9 cellular contexts compared by ENCODE assay signal in genomic region chr2:212538156-212539144, GRCh38. TPM values are rescaled to one million over a fixed set of nuclear protein-coding genes. Genes with fewer than 3 reads are reported as not detected.
DNase-seq lines count a peak whose midpoint lies in the region; ATAC-seq and TF ChIP-seq lines count a peak whose summit lies in the region.
"Had no signal": no experiment of that assay in that cellular context is flagged by ENCODE, and none has a peak within 500 bp of the region (broad histone marks: within the 10 kb centered on the region; RNA-seq: fewer than 3 reads in every experiment).

ERBB4 (minus strand) TSS chr2:212538802; CDS start chr2:212538530, 272 bp downstream.

- no peak within 1 kb of the TSS for H3K56ac ChIP-seq in H9 (ENCODE audit: insufficient read length, low read depth, low read length)

- H3K36me3 ChIP-seq in adrenal gland (replicated peaks in 1 of 2): no peaks in the 10 kb centered on the region
- no peaks in the 10 kb centered on the region for H3K36me3 ChIP-seq in sigmoid colon
- H3K36me3 ChIP-seq in effector memory CD4-positive, alpha-beta T cell (ENCODE audit: control insufficient read depth, insufficient read depth, low read length): no peaks in the 10 kb centered on the region

- H2AK5ac ChIP-seq in H9 (ENCODE audit: insufficient read length, low read length): no peak within 1 kb of the TSS

- TF ChIP-seq EP300 in sigmoid colon (IDR thresholded peaks at IDR 0.05): no peak

- no peak within 1 kb of the TSS for H3K18ac ChIP-seq in H9 (ENCODE audit: insufficient read length, low read depth, low read length)

- H4K8ac ChIP-seq in H9 (replicated peaks; ENCODE audit: insufficient read length, low read depth, low read length): no peak within 1 kb of the TSS

- H3K4ac ChIP-seq in H9 (ENCODE audit: low read depth, low read length): no peak within 1 kb of the TSS

- peak within 1 kb of the TSS; percentile 77 to 92 for H3K4me3 Mint-ChIP-seq in H9

- H3T11ph ChIP-seq in H9 (ENCODE audit: low read length): no peak within 1 kb of the TSS

- DNase-seq in AG10803 (ENCODE audit: low read depth) (no peak), H9 (no peak), adrenal gland (peak in 5 of 7 donors; percentile 1 to 21 (median 15)), sigmoid colon (peak; percentile 64)
- no peak for DNase-seq in effector memory CD4-positive, alpha-beta T cell
- DNase-seq in activated CD4-positive, alpha-beta T cell treated with anti-CD3 and anti-CD28 coated beads for 1 hour: no peak

- no peak within 1 kb of the TSS for H4K5ac ChIP-seq in H9 (ENCODE audit: insufficient read length, low read depth, low read length)

- TF ChIP-seq CTCF in AG10803 (conservative IDR thresholded peaks at IDR 0.05; ENCODE audit: low read length) (no peak), H9 (conservative IDR thresholded peaks at IDR 0.05) (no peak), adrenal gland (IDR thresholded peaks at IDR 0.05) (no peak), sigmoid colon (IDR thresholded peaks at IDR 0.05) (no peak)

- peak within 1 kb of the TSS; percentile 13 for H3K9ac ChIP-seq in H9 (ENCODE audit: extremely low read depth, insufficient read length, low read length)

- H2AFZ ChIP-seq in H9 (ENCODE audit: low read length): no peak within 1 kb of the TSS

- H2BK5ac ChIP-seq in H9 (ENCODE audit: insufficient read length, low read length): no peak within 1 kb of the TSS

- H3K36me3 Mint-ChIP-seq in H9 (ENCODE audit: insufficient read depth in 1 of 3, low read depth in 3 of 3): no peaks in the 10 kb centered on the region

- no peak within 1 kb of the TSS for H3K23ac ChIP-seq in H9 (ENCODE audit: insufficient read length, low read depth, low read length)

- intact Hi-C loops in adrenal gland (cut with DNase I): no loop called here
- intact Hi-C loops in sigmoid colon (cut with DNase I): loop anchor here (10.0 kb wide), 1 partner anchor 204 kb away; no protein-coding TSS in a partner anchor

- H3K4me2 ChIP-seq in H9 (ENCODE audit: insufficient read depth, insufficient read length, low read length): peak within 1 kb of the TSS; percentile 94

- H3K79me2 ChIP-seq in H9 (ENCODE audit: insufficient read depth, low read length): no peaks in the 10 kb centered on the region

- no CpG with 5 or more reads among the region's 82 CpGs for WGBS in H9 (ENCODE audit: extremely low coverage, insufficient read length, low lambda C conversion rate)
- 1 to 4% (median 1%) methylated on average over 38 to 82 of the region's 82 CpGs for WGBS in adrenal gland, 4 donors
- WGBS in sigmoid colon, 2 donors: 1 to 2% methylated on average over 82 of the region's 82 CpGs

- H3K27me3 ChIP-seq in H9 (ENCODE audit: insufficient read depth, low read length): peaks cover 23% of the 10 kb centered on the region; the same call in 1 of the 2 replicates
- peaks cover 30% of the 10 kb centered on the region for H3K27me3 ChIP-seq in adrenal gland
- H3K27me3 ChIP-seq in sigmoid colon: peaks cover 6 to 32% (median 11%) of the 10 kb centered on the region in 3 donors
- H3K27me3 ChIP-seq in effector memory CD4-positive, alpha-beta T cell (replicated peaks; ENCODE audit: control insufficient read depth, insufficient read depth, low read length, poor library complexity, severe bottlenecking): peaks cover 10% of the 10 kb centered on the region

- no peaks in the 10 kb centered on the region for H3K4me1 ChIP-seq in H9 (ENCODE audit: insufficient read depth, low read length)
- H3K4me1 ChIP-seq in adrenal gland (replicated peaks in 1 of 2): peaks cover 7 to 22% of the 10 kb centered on the region in 2 donors
- H3K4me1 ChIP-seq in sigmoid colon: peaks cover 0 to 27% (median 21%) of the 10 kb centered on the region in 4 donors
- H3K4me1 ChIP-seq in effector memory CD4-positive, alpha-beta T cell (ENCODE audit: control insufficient read depth, insufficient read depth, low read length, poor library complexity, severe bottlenecking): no peaks in the 10 kb centered on the region

- H2BK20ac ChIP-seq in H9 (ENCODE audit: low read depth, low read length, poor library complexity, severe bottlenecking): no peak within 1 kb of the TSS

- peaks cover 19 to 27% of the 10 kb centered on the region in 2 experiments for H3K4me1 Mint-ChIP-seq in H9

- H3K9me3 ChIP-seq in H9 (ENCODE audit: control insufficient read depth, low read depth, low read length) (no peaks in the 10 kb centered on the region), adrenal gland (replicated peaks in 1 of 3) (no peaks in the 10 kb centered on the region), sigmoid colon (no peaks in the 10 kb centered on the region)
- no peaks in the 10 kb centered on the region for H3K9me3 ChIP-seq in effector memory CD4-positive, alpha-beta T cell (ENCODE audit: control insufficient read depth, low read length)

- H3K14ac ChIP-seq in H9 (ENCODE audit: insufficient read depth, low read length): no peak within 1 kb of the TSS

- no peaks in the 10 kb centered on the region for H3K9me3 Mint-ChIP-seq in H9

- ATAC-seq in HG03442 (IDR thresholded peaks at IDR 0.05; ENCODE audit: unreplicated experiment): no peak

- H3K27me3 Mint-ChIP-seq in H9 (ENCODE audit: low read depth): peaks cover 91% of the 10 kb centered on the region

- no peak within 1 kb of the TSS for H3K27ac ChIP-seq in H9 (ENCODE audit: insufficient read length, low read depth, low read length)
- no peak within 1 kb of the TSS for H3K27ac ChIP-seq in adrenal gland
- H3K27ac ChIP-seq in sigmoid colon: peak within 1 kb of the TSS in 1 of 4 donors; percentile 48
- H3K27ac ChIP-seq in effector memory CD4-positive, alpha-beta T cell (ENCODE audit: insufficient read depth, low read length, poor library complexity, severe bottlenecking): no peak within 1 kb of the TSS

- TF ChIP-seq POLR2A in adrenal gland (IDR thresholded peaks at IDR 0.05) (no peak), sigmoid colon (IDR thresholded peaks at IDR 0.05) (no peak)

- H4K91ac ChIP-seq in H9 (ENCODE audit: insufficient read length, low read depth, low read length): no peak within 1 kb of the TSS

- no peak within 1 kb of the TSS for H2BK12ac ChIP-seq in H9 (ENCODE audit: insufficient read length, low read depth, low read length)

- no peaks in the 10 kb centered on the region for H3K79me1 ChIP-seq in H9 (ENCODE audit: insufficient read depth, low read depth, low read length, poor library complexity, severe bottlenecking)

- H3K4me3 ChIP-seq in AG10803 (ENCODE audit: low read length): peak within 1 kb of the TSS; percentile 57
- H3K4me3 ChIP-seq in adrenal gland: peak within 1 kb of the TSS in 2 of 4 donors; percentile 42 to 69
- peak within 1 kb of the TSS; percentile 58 for H3K4me3 ChIP-seq in iPS-11a (ENCODE audit: low read depth, low read length)
- peak within 1 kb of the TSS; percentile 38 to 68 (median 60) for H3K4me3 ChIP-seq in sigmoid colon
- no peak within 1 kb of the TSS for H3K4me3 ChIP-seq in effector memory CD4-positive, alpha-beta T cell (ENCODE audit: insufficient read depth, low read depth, low read length, poor library complexity, severe bottlenecking)

- no peak within 1 kb of the TSS for H2BK15ac ChIP-seq in H9 (ENCODE audit: low read depth, low read length)

- no peak within 1 kb of the TSS for H3K27ac Mint-ChIP-seq in H9

- H2BK120ac ChIP-seq in H9 (ENCODE audit: low read depth, low read length, poor library complexity, severe bottlenecking): no peak within 1 kb of the TSS

- H3K23me2 ChIP-seq in H9 (ENCODE audit: insufficient read length, low read depth, low read length, poor library complexity, severe bottlenecking): peaks cover 31% of the 10 kb centered on the region

- H4K20me1 ChIP-seq in H9 (ENCODE audit: control insufficient read depth, insufficient read depth, insufficient read length): no peaks in the 10 kb centered on the region

RNA-seq across cellular contexts. Expression of gene ERBB4, which starts in this region (rescaled TPM):
- 0.04 and 0.22 TPM in 2 replicates for total RNA-seq in H9 (2021)
- total RNA-seq in adrenal gland: 1 to 10 TPM in 2 of 8 donors, under 1 TPM in 6; 0.06 to 2.9 (median 0.15) TPM
- polyA plus RNA-seq in adrenal gland: 1 to 10 TPM in 1 of 3 donors, under 1 TPM in 2; 0.17 to 1.1 (median 0.80) TPM
- under 1 TPM; under 0.01 to 0.33 (median 0.21) TPM for total RNA-seq in sigmoid colon
- under 1 TPM in 2 of 3 donors, not detected in 1; under 0.01 to 0.03 TPM for polyA plus RNA-seq in sigmoid colon
- total RNA-seq: dermis microvascular lymphatic vessel endothelial cell had no signal

Comparison
In these comparisons a context has a peak if more than half of its experiments do, and no peak if none do; other contexts are left out.
1. Peak in DNase-seq and H3K4me3 ChIP-seq in sigmoid colon; RNA of the gene not detected or under 1 TPM.
2. DNase-seq: peak in adrenal gland (5 of 7); none in AG10803 (single experiment), H9 (single experiment), effector memory CD4-positive, alpha-beta T cell (0 of 3) and activated CD4-positive, alpha-beta T cell treated with anti-CD3 and anti-CD28 coated beads for 1 hour (single experiment).